ENCODE assay signal across 13 cellular contexts in genomic region chr14:89291351-89291940, GRCh38.
"Had no signal": no experiment of that assay in that cellular context is flagged by ENCODE, and none has a peak within 500 bp of the region (broad histone marks: within the 10 kb centered on the region; RNA-seq: fewer than 3 reads in every experiment).

No MANE protein-coding gene starts in this region.

- FAIRE-seq: astrocyte had no signal

- DNase-seq: activated CD4-positive, alpha-beta T cell treated with anti-CD3 and anti-CD28 coated beads for 48 hours; activated effector memory CD4-positive, alpha-beta T cell treated with anti-CD3 and anti-CD28 coated beads, Interleukin-2, amount 50 U/mL, for 16 hours; esophagus squamous epithelium; foreskin fibroblast; left cardiac atrium; sigmoid colon; stimulated activated CD4-positive, alpha-beta T cell treated with anti-CD3 and anti-CD28 coated beads, Interleukin-2, amount 100 ng/mL, for 24 hours; stimulated activated naive CD8-positive, alpha-beta T cell treated with anti-CD3 and anti-CD28 coated beads, Interleukin-15, Interleukin-2, amounts not matched to agents 100 U/mL and 50 U/mL, for 24 hours; T-helper 9 cell had no signal

- H3K27ac ChIP-seq: cardiac muscle cell, esophagus squamous epithelium, sigmoid colon had no signal

- H3K4me3 ChIP-seq: cardiac muscle cell, esophagus squamous epithelium, lung, sigmoid colon had no signal

- H3K9me3 ChIP-seq: esophagus squamous epithelium, sigmoid colon had no signal

- ATAC-seq: left cardiac atrium; stimulated activated naive CD8-positive, alpha-beta T cell treated with anti-CD3 and anti-CD28 coated beads, Interleukin-15, Interleukin-2, amounts not matched to agents 100 U/mL and 50 U/mL, for 24 hours had no signal

- H3K27me3 ChIP-seq: cardiac muscle cell, esophagus squamous epithelium, sigmoid colon had no signal

- H3K9me3 Mint-ChIP-seq: neural crest cell had no signal

- H3K4me3 Mint-ChIP-seq: neural crest cell had no signal

- H3K36me3 ChIP-seq: cardiac muscle cell, sigmoid colon had no signal
